In genomic region chr4:186554485-186554884, GRCh38 we compare ENCODE assay signal across 12 cellular contexts. TPM values are rescaled to one million over a fixed set of nuclear protein-coding genes. Genes with fewer than 3 reads are reported as not detected.
A peak's percentile ranks its signal among the peaks of the same experiment; 100 is the strongest.
DNase-seq lines count a peak whose midpoint lies in the region; ATAC-seq and TF ChIP-seq lines count a peak whose summit lies in the region.
"Had no signal": no experiment of that assay in that cellular context is flagged by ENCODE, and none has a peak within 500 bp of the region (broad histone marks: within the 10 kb centered on the region; RNA-seq: fewer than 3 reads in every experiment).

No MANE protein-coding gene starts in this region.

- intact Hi-C loops in MCF 10A (cut with micrococcal nuclease): loop anchor here (1.0 kb wide), 1 partner anchor 81 kb away; no protein-coding TSS in a partner anchor
- intact Hi-C loops in right lobe of liver (cut with DNase I): no loop called here

- H3K9me3 ChIP-seq in HUES6 (ENCODE audit: control insufficient read depth, insufficient read depth, low read depth, low read length) (no peaks in the 10 kb centered on the region), right lobe of liver (no peaks in the 10 kb centered on the region)

- H3K36me3 ChIP-seq in HUES6 (ENCODE audit: control insufficient read depth, insufficient read depth, low read length) (no peaks in the 10 kb centered on the region), right lobe of liver (no peaks in the 10 kb centered on the region)

- H3K4me3 ChIP-seq in HUES6 (ENCODE audit: low read depth, low read length) (peak overlapping the region; percentile 88), right lobe of liver (no peak overlapping the region)

- H3K27ac ChIP-seq in 22Rv1 (no peak overlapping the region), HUES6 (ENCODE audit: low read depth, low read length) (no peak overlapping the region), right lobe of liver (no peak overlapping the region)

- no peak for TF ChIP-seq POLR2A in right lobe of liver (IDR thresholded peaks at IDR 0.05)

- WGBS in right lobe of liver (ENCODE audit: insufficient coverage, low coverage, low lambda C conversion rate, missing lambda C conversion rate): 3% methylated on average over 13 of the region's 13 CpGs

- no TSS peak for BruUV-seq in MCF 10A (replicated peaks; lab: Mats Ljungman, UMichigan)

- H3K27me3 ChIP-seq in HUES6 (ENCODE audit: control insufficient read depth, insufficient read depth, low read length) (peaks cover 20% of the 10 kb centered on the region), right lobe of liver (no peaks in the 10 kb centered on the region)

- TF ChIP-seq CTCF in 22Rv1 (IDR thresholded peaks at IDR 0.05) (peak; percentile 16; the same call in 1 of the 2 replicates), MCF 10A (IDR thresholded peaks at IDR 0.05; ENCODE audit: unreplicated experiment) (peak; percentile 13), right lobe of liver (IDR thresholded peaks at IDR 0.05) (peak in 1 of 4 donors; percentile 4)

- POLR2A ChIA-PET in MCF 10A (lab: Yijun Ruan, JAX): no interaction called here

- H3K4me1 Mint-ChIP-seq in MCF 10A (ENCODE audit: insufficient read depth, unreplicated experiment): peaks cover 7% of the 10 kb centered on the region
- H3K4me1 Mint-ChIP-seq: activated T-helper 17 cell treated with anti-CD3 and anti-CD28 coated beads, Interleukin-2, amount 50 U/mL, for 72 hours had no signal

- ATAC-seq in right lobe of liver (peak; percentile 14 to 75 (median 27)), HG03280 (IDR thresholded peaks at IDR 0.05; ENCODE audit: unreplicated experiment) (no peak), HG02763 (IDR thresholded peaks at IDR 0.05; ENCODE audit: unreplicated experiment) (no peak)
- no peak for ATAC-seq in stimulated activated naive CD8-positive, alpha-beta T cell treated with anti-CD3 and anti-CD28 coated beads, Interleukin-15, Interleukin-2, amounts not matched to agents 100 U/mL and 50 U/mL, for 24 hours
- ATAC-seq: activated T-helper 17 cell treated with anti-CD3 and anti-CD28 coated beads, Interleukin-2, amount 50 U/mL, for 72 hours had no signal

- H3K36me3 Mint-ChIP-seq in MCF 10A (ENCODE audit: insufficient read depth, unreplicated experiment): no peaks in the 10 kb centered on the region

- H3K9ac ChIP-seq in HUES6 (ENCODE audit: low read length): peak overlapping the region; percentile 61

- DNase-seq in MCF 10A (ENCODE audit: unreplicated experiment) (peak; percentile 53), right lobe of liver (peak in 1 of 3 donors; percentile 29), MV-4-11 (lab: John Stamatoyannopoulos, UW) (no peak)
- no peak for DNase-seq in stimulated activated naive CD8-positive, alpha-beta T cell treated with anti-CD3 and anti-CD28 coated beads, Interleukin-15, Interleukin-2, amounts not matched to agents 100 U/mL and 50 U/mL, for 24 hours
- DNase-seq: GOT3 had no signal

- no peaks in the 10 kb centered on the region for H3K9me3 Mint-ChIP-seq in MCF 10A (ENCODE audit: unreplicated experiment)
- H3K9me3 Mint-ChIP-seq: activated T-helper 17 cell treated with anti-CD3 and anti-CD28 coated beads, Interleukin-2, amount 50 U/mL, for 72 hours had no signal

- H3K4me3 Mint-ChIP-seq in MCF 10A (ENCODE audit: unreplicated experiment): peak overlapping the region; percentile 68
- H3K4me3 Mint-ChIP-seq: activated T-helper 17 cell treated with anti-CD3 and anti-CD28 coated beads, Interleukin-2, amount 50 U/mL, for 72 hours; stimulated activated naive CD8-positive, alpha-beta T cell treated with anti-CD3 and anti-CD28 coated beads, Interleukin-15, Interleukin-2, amounts not matched to agents 100 ng/mL and 50 ng/mL, for 24 hours had no signal

- CTCF ChIA-PET in MCF 10A (lab: Yijun Ruan, JAX): interaction anchor here (0.6 to 1.3 kb wide), 4 partner anchors 16 to 192 kb away, joined by 3 read pairs; no protein-coding TSS in a partner anchor

- peaks cover 12% of the 10 kb centered on the region for H3K27me3 Mint-ChIP-seq in MCF 10A (ENCODE audit: insufficient read depth, unreplicated experiment)

- H3K4me1 ChIP-seq in HUES6 (ENCODE audit: control insufficient read depth, insufficient read depth, low read length) (peaks cover 4% of the 10 kb centered on the region; the same call in 1 of the 2 replicates), right lobe of liver (peaks cover 0 to 8% (median 0%) of the 10 kb centered on the region in 4 donors)

- no peak overlapping the region for H3K27ac Mint-ChIP-seq in MCF 10A (ENCODE audit: low read depth, unreplicated experiment)
- H3K27ac Mint-ChIP-seq: activated T-helper 17 cell treated with anti-CD3 and anti-CD28 coated beads, Interleukin-2, amount 50 U/mL, for 72 hours; stimulated activated naive CD8-positive, alpha-beta T cell treated with anti-CD3 and anti-CD28 coated beads, Interleukin-15, Interleukin-2, amounts not matched to agents 100 ng/mL and 50 ng/mL, for 24 hours had no signal

RNA-seq across cellular contexts. Expression of gene MTNR1A, which starts 0.9 kb away (rescaled TPM):
- total RNA-seq in MCF 10A (2022) (0.25 TPM in 1 of 2 replicates, not detected in the other), right lobe of liver (under 1 TPM in 1 of 6 experiments, not detected in 5; 0.18 TPM)
- total RNA-seq: activated T-helper 17 cell treated with anti-CD3 and anti-CD28 coated beads, Interleukin-2, amount 50 U/mL, for 72 hours; lung microvascular endothelial cell had no signal

Comparison
In these comparisons a context has a peak if more than half of its experiments do, and no peak if none do; other contexts are left out.
1. ATAC-seq: peak in right lobe of liver (4 of 4); none in HG03280 (single experiment), HG02763 (single experiment) and stimulated activated naive CD8-positive, alpha-beta T cell treated with anti-CD3 and anti-CD28 coated beads, Interleukin-15, Interleukin-2, amounts not matched to agents 100 U/mL and 50 U/mL, for 24 hours (single experiment).